Comparison of ENCODE assay signal across 13 cellular contexts in genomic region chr4:6221296-6221850, GRCh38. TPM values are rescaled to one million over a fixed set of nuclear protein-coding genes. Genes with fewer than 3 reads are reported as not detected.
DNase-seq lines count a peak whose midpoint lies in the region; ATAC-seq and TF ChIP-seq lines count a peak whose summit lies in the region.
"Had no signal": no experiment of that assay in that cellular context is flagged by ENCODE, and none has a peak within 500 bp of the region (broad histone marks: within the 10 kb centered on the region; RNA-seq: fewer than 3 reads in every experiment).

No MANE protein-coding gene starts in this region.

- peak overlapping the region; percentile 23 to 73 (median 57) for H3K4me3 ChIP-seq in dorsolateral prefrontal cortex
- H3K4me3 ChIP-seq: SK-N-MC had no signal

- intact Hi-C loops in dorsolateral prefrontal cortex (cut with DNase I) = no loop called here

- peaks cover 5% of the 10 kb centered on the region for H3K4me1 Mint-ChIP-seq in neural crest cell

- H3K27ac ChIP-seq in dorsolateral prefrontal cortex = peak overlapping the region in 32 of 59 donors; percentile 4 to 85 (median 56)
- H3K27ac ChIP-seq: SK-N-MC, tibial nerve had no signal

- peaks cover 87% of the 10 kb centered on the region for H3K27me3 Mint-ChIP-seq in neural crest cell (ENCODE audit: low read depth)

- H3K4me3 Mint-ChIP-seq in neural crest cell = peak overlapping the region; percentile 71
- H3K4me3 Mint-ChIP-seq: activated CD4-positive, alpha-beta memory T cell treated with anti-CD3 and anti-CD28 coated beads for 36 hours had no signal

- DNase-seq in COLO668 (lab: John Stamatoyannopoulos, UW; ENCODE audit: unreplicated experiment) = peak; percentile 59
- peak; percentile 87 for DNase-seq in NCI-H1417 treated with DMSO at 0.1 percent for 48 hours (lab: John Stamatoyannopoulos, UW)
- DNase-seq in dorsolateral prefrontal cortex = peak in 6 of 10 donors; percentile 27 to 47 (median 43)
- no peak for DNase-seq in neural crest cell (ENCODE audit: low read depth, low spot score)
- DNase-seq in activated T-cell treated with anti-CD3 and anti-CD28 coated beads, Interleukin-2, amount 50 U/mL, for 1 hour = no peak
- no peak for DNase-seq in activated gamma-delta T cell (lab: John Stamatoyannopoulos, UW)
- DNase-seq: Caco-2, mesenchymal stem cell had no signal

- TF ChIP-seq CTCF in dorsolateral prefrontal cortex (IDR thresholded peaks at IDR 0.05 in 54 of 56, conservative IDR thresholded peaks at IDR 0.05 in 2 of 56; ENCODE audit: low read depth in 1 of 56, partially characterized antibody in 56 of 56) (no peak), neural crest cell (conservative IDR thresholded peaks at IDR 0.05) (no peak)

- H3K9me3 Mint-ChIP-seq in neural crest cell = no peaks in the 10 kb centered on the region

- ATAC-seq in GM19328 (IDR thresholded peaks at IDR 0.05; ENCODE audit: unreplicated experiment) = no peak
- ATAC-seq in GM21390 (IDR thresholded peaks at IDR 0.05; ENCODE audit: unreplicated experiment) = no peak

- peaks cover 0 to 7% (median 0%) of the 10 kb centered on the region in 45 donors for H3K27me3 ChIP-seq in dorsolateral prefrontal cortex

- H3K27ac Mint-ChIP-seq in neural crest cell (ENCODE audit: unreplicated experiment) = no peak overlapping the region
- H3K27ac Mint-ChIP-seq: activated CD4-positive, alpha-beta memory T cell treated with anti-CD3 and anti-CD28 coated beads for 36 hours had no signal

- no peaks in the 10 kb centered on the region for H3K36me3 Mint-ChIP-seq in neural crest cell (ENCODE audit: low read depth)

RNA-seq across cellular contexts. Expression of gene JAKMIP1, which starts 21.0 kb away (rescaled TPM):
- total RNA-seq in dorsolateral prefrontal cortex = 10 to 100 TPM; 18.9 to 84.4 (median 55.8) TPM
- total RNA-seq in neural crest cell = 0.54 and 0.82 TPM in 2 replicates
- total RNA-seq: Caco-2 had no signal

RNA-seq across cellular contexts. Expression of gene WFS1, which starts 48.3 kb away (rescaled TPM):
- total RNA-seq in dorsolateral prefrontal cortex = 100 to 1,000 TPM in 2 of 120 experiments, 10 to 100 TPM in 118; 39.0 to 119 (median 62.4) TPM
- 24.8 and 25.1 TPM in 2 replicates for total RNA-seq in neural crest cell

Comparison
In these comparisons a context has a peak if more than half of its experiments do, and no peak if none do; other contexts are left out.
1. DNase-seq: peak in COLO668 (single experiment), NCI-H1417 treated with DMSO at 0.1 percent for 48 hours (single experiment) and dorsolateral prefrontal cortex (6 of 10); none in neural crest cell (single experiment), activated T-cell treated with anti-CD3 and anti-CD28 coated beads, Interleukin-2, amount 50 U/mL, for 1 hour (single experiment) and activated gamma-delta T cell (single experiment).
2. RNA of gene JAKMIP1, which starts 21.0 kb away (total RNA-seq): 18.9 to 84.4 TPM in dorsolateral prefrontal cortex; 0.54 to 0.82 TPM in neural crest cell; every median in the first group is over 10 times any median in the second.